27 cellular contexts compared by ENCODE assay signal in the genomic region with DNA sequence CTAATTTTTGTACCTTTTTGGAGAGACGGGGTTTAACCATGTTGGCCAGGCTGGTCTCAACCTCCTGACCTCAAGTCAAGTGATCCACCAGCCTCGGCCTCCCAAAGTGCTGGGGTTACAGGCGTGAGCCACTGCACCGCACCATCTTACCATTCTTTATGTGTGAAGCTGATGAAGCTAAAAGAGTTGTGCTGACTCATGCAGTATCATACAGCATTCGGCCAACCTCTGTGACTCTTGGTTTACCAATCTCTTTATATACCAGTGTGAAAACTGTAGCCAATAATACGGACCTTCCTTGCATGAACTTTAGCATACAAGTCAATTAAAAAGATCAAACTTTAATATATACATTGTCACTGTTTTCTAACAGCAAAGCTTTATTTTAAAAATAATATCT.
"Had no signal": no experiment of that assay in that cellular context is flagged by ENCODE, and none has a peak within 500 bp of the region (broad histone marks: within the 10 kb centered on the region; RNA-seq: fewer than 3 reads in every experiment).

No MANE protein-coding gene starts in this region.

- H3K9me3 ChIP-seq: esophagus squamous epithelium had no signal

- DNase-seq: activated CD4-positive, alpha-beta memory T cell treated with anti-CD3 and anti-CD28 coated beads for 36 hours; activated CD4-positive, alpha-beta T cell treated with anti-CD3 and anti-CD28 coated beads for 36 hours; activated CD4-positive, alpha-beta T cell treated with anti-CD3 and anti-CD28 coated beads, Interleukin-2, amount 10 ng/mL, durations not matched to agents 24 days and 14 days; activated CD4-positive, CD25-positive, alpha-beta regulatory T cell; activated CD4-positive, CD25-positive, alpha-beta regulatory T cell treated with anti-CD3 and anti-CD28 coated beads, Interleukin-2, amount 50 U/mL, for 72 hours; activated CD8-positive, alpha-beta memory T cell treated with anti-CD3 and anti-CD28 coated beads, Interleukin-2, amount 10 ng/mL, durations not matched to agents 7 days and 5 days; activated CD8-positive, alpha-beta memory T cell treated with anti-CD3 and anti-CD28 coated beads, Interleukin-2, amount 50 U/mL, for 4 hours; activated CD8-positive, alpha-beta T cell treated with anti-CD3 and anti-CD28 coated beads, Interleukin-2, amount 10 ng/mL, durations not matched to agents 7 days and 5 days; activated gamma-delta T cell treated with Interleukin-2 at 50 U/mL for 16 hours; activated naive CD4-positive, alpha-beta T cell treated with anti-CD3 and anti-CD28 coated beads, Interleukin-2, amount 50 U/mL, for 16 hours; activated naive CD4-positive, alpha-beta T cell treated with Interleukin-2 at 50 U/mL for 16 hours; activated T-cell treated with anti-CD3 and anti-CD28 coated beads, Interleukin-2, amount 50 U/mL, for 1 hour; activated T-cell treated with anti-CD3 and anti-CD28 coated beads, Interleukin-2, amount 50 U/mL, for 72 hours; amniotic stem cell; anterior cingulate cortex; caudate nucleus; cortex of kidney; dermis blood vessel endothelial cell; effector CD4-positive, alpha-beta T cell; effector memory CD8-positive, alpha-beta T cell; esophagus squamous epithelium; head of caudate nucleus; hippocampal formation; T-helper 2 cell had no signal

- H3K27ac ChIP-seq: epithelial cell of prostate, esophagus squamous epithelium had no signal

- H3K4me3 ChIP-seq: esophagus squamous epithelium had no signal

- H3K4me1 ChIP-seq: esophagus squamous epithelium had no signal

- ATAC-seq: activated CD4-positive, alpha-beta T cell treated with anti-CD3 and anti-CD28 coated beads for 36 hours; activated CD8-positive, alpha-beta memory T cell treated with anti-CD3 and anti-CD28 coated beads, Interleukin-2, amount 10 ng/mL, durations not matched to agents 7 days and 5 days; activated CD8-positive, alpha-beta T cell treated with anti-CD3 and anti-CD28 coated beads, Interleukin-2, amount 10 ng/mL, durations not matched to agents 7 days and 5 days; activated T-cell treated with anti-CD3 and anti-CD28 coated beads, Interleukin-2, amount 50 U/mL, for 72 hours; effector memory CD8-positive, alpha-beta T cell had no signal

- H3K36me3 ChIP-seq: esophagus squamous epithelium had no signal

- H3K27me3 ChIP-seq: esophagus squamous epithelium had no signal

- FAIRE-seq: colon, frontal cortex had no signal
